34 cellular contexts compared by ENCODE assay signal in genomic region chr12:71007025-71007424, GRCh38.
"Had no signal": no experiment of that assay in that cellular context is flagged by ENCODE, and none has a peak within 500 bp of the region (broad histone marks: within the 10 kb centered on the region; RNA-seq: fewer than 3 reads in every experiment).

No MANE protein-coding gene starts in this region.

- H3K4me1 Mint-ChIP-seq: activated B cell treated with CpG ODN at 0.5 μM for 24 hours; activated naive CD4-positive, alpha-beta T cell treated with anti-CD3 and anti-CD28 coated beads, Interleukin-2, amount 10 ng/mL, durations not matched to agents 7 days and 5 days; activated naive CD8-positive, alpha-beta T cell treated with anti-CD3 and anti-CD28 coated beads, Interleukin-2, amount 50 U/mL, for 24 hours; brain had no signal

- H3K27me3 Mint-ChIP-seq: activated B cell treated with CpG ODN at 0.5 μM for 24 hours; activated CD4-positive, alpha-beta memory T cell treated with anti-CD3 and anti-CD28 coated beads for 36 hours; activated naive CD4-positive, alpha-beta T cell treated with anti-CD3 and anti-CD28 coated beads, Interleukin-2, amount 10 ng/mL, durations not matched to agents 7 days and 5 days; activated naive CD8-positive, alpha-beta T cell; activated naive CD8-positive, alpha-beta T cell treated with anti-CD3 and anti-CD28 coated beads, Interleukin-2, amount 50 U/mL, for 24 hours had no signal

- DNase-seq: activated B cell treated with CpG ODN at 0.5 μM for 24 hours; activated CD4-positive, alpha-beta memory T cell treated with anti-CD3 and anti-CD28 coated beads for 36 hours; activated CD4-positive, alpha-beta T cell treated with anti-CD3 and anti-CD28 coated beads for 4 hours; activated CD4-positive, alpha-beta T cell treated with anti-CD3 and anti-CD28 coated beads, Interleukin-2, amount 50 U/mL, for 1 hour; activated CD4-positive, CD25-positive, alpha-beta regulatory T cell treated with anti-CD3 and anti-CD28 coated beads, Interleukin-2, amount 50 U/mL, for 72 hours; activated CD8-positive, alpha-beta memory T cell treated with anti-CD3 and anti-CD28 coated beads, Interleukin-2, amount 50 U/mL, for 4 hours; activated effector memory CD4-positive, alpha-beta T cell treated with Interleukin-2 at 50 U/mL for 16 hours; activated naive CD4-positive, alpha-beta T cell treated with anti-CD3 and anti-CD28 coated beads, Interleukin-2, amount 10 ng/mL, durations not matched to agents 7 days and 5 days; activated naive CD8-positive, alpha-beta T cell treated with anti-CD3 and anti-CD28 coated beads, Interleukin-2, amount 50 U/mL, for 24 hours; activated T-cell treated with anti-CD3 and anti-CD28 coated beads for 4 hours; activated T-cell treated with anti-CD3 and anti-CD28 coated beads, Interleukin-2, amount 50 U/mL, for 4 hours; anterior cingulate cortex; caudate nucleus; cerebellar nuclear complex; MG63; NCI-H1048; NCI-H1436 treated with DMSO at 0.1 percent for 48 hours; NCI-H1694 treated with DMSO at 0.1 percent for 48 hours; NCI-H2029; NCI-H345; NCI-H524 treated with DMSO at 0.1 percent for 48 hours; PC-9; SIG-M5; SW 1271; T-helper 1 cell; T-helper 2 cell; T-helper 9 cell had no signal

- H3K27ac Mint-ChIP-seq: activated B cell treated with CpG ODN at 0.5 μM for 24 hours; activated CD4-positive, alpha-beta memory T cell treated with anti-CD3 and anti-CD28 coated beads for 36 hours; activated naive CD4-positive, alpha-beta T cell treated with anti-CD3 and anti-CD28 coated beads, Interleukin-2, amount 10 ng/mL, durations not matched to agents 7 days and 5 days; activated naive CD8-positive, alpha-beta T cell; activated naive CD8-positive, alpha-beta T cell treated with anti-CD3 and anti-CD28 coated beads, Interleukin-2, amount 50 U/mL, for 24 hours; brain had no signal

- H3K27ac ChIP-seq: KMS-11, PC-9, RWPE1, SK-N-MC, VCaP had no signal

- ATAC-seq: activated naive CD8-positive, alpha-beta T cell treated with anti-CD3 and anti-CD28 coated beads, Interleukin-2, amount 50 U/mL, for 24 hours; activated T-cell treated with anti-CD3 and anti-CD28 coated beads, Interleukin-2, amount 50 U/mL, for 4 hours; Right ventricle myocardium inferior had no signal

- H3K9me3 Mint-ChIP-seq: activated B cell treated with CpG ODN at 0.5 μM for 24 hours; activated CD4-positive, alpha-beta memory T cell treated with anti-CD3 and anti-CD28 coated beads for 36 hours; activated naive CD8-positive, alpha-beta T cell treated with anti-CD3 and anti-CD28 coated beads, Interleukin-2, amount 50 U/mL, for 24 hours; activated T-cell treated with anti-CD3 and anti-CD28 coated beads, Interleukin-2, amount 50 U/mL, for 4 hours; brain had no signal

- H3K36me3 ChIP-seq: MG63 had no signal

- H3K9me3 ChIP-seq: MG63 had no signal

- H3K36me3 Mint-ChIP-seq: activated CD4-positive, alpha-beta memory T cell treated with anti-CD3 and anti-CD28 coated beads for 36 hours; activated naive CD4-positive, alpha-beta T cell treated with anti-CD3 and anti-CD28 coated beads, Interleukin-2, amount 10 ng/mL, durations not matched to agents 7 days and 5 days; activated naive CD8-positive, alpha-beta T cell; brain had no signal

- H3K4me3 Mint-ChIP-seq: activated B cell treated with CpG ODN at 0.5 μM for 24 hours; activated CD4-positive, alpha-beta memory T cell treated with anti-CD3 and anti-CD28 coated beads for 36 hours; activated naive CD4-positive, alpha-beta T cell treated with anti-CD3 and anti-CD28 coated beads, Interleukin-2, amount 10 ng/mL, durations not matched to agents 7 days and 5 days; activated naive CD8-positive, alpha-beta T cell; activated naive CD8-positive, alpha-beta T cell treated with anti-CD3 and anti-CD28 coated beads, Interleukin-2, amount 50 U/mL, for 24 hours; activated T-cell treated with anti-CD3 and anti-CD28 coated beads, Interleukin-2, amount 50 U/mL, for 4 hours; brain had no signal
